In genomic region chr2:148876589-148877402, GRCh38 we compare ENCODE assay signal across 8 cellular contexts. TPM values are rescaled to one million over a fixed set of nuclear protein-coding genes. Genes with fewer than 3 reads are reported as not detected.
DNase-seq lines count a peak whose midpoint lies in the region; ATAC-seq, FAIRE-seq and TF ChIP-seq lines count a peak whose summit lies in the region.

No MANE protein-coding gene starts in this region.

- 19 to 28% (median 24%) methylated on average over 33 to 34 of the region's 34 CpGs for WGBS in ovary, 3 donors

- H3K9me3 ChIP-seq in ovary, result no peaks in the 10 kb centered on the region

- peaks cover 2% of the 10 kb centered on the region for H3K36me3 Mint-ChIP-seq in activated CD8-positive, alpha-beta T cell treated with anti-CD3 and anti-CD28 coated beads, Interleukin-2, amount 10 ng/mL, durations not matched to agents 7 days and 5 days (ENCODE audit: low read depth)

- no peaks in the 10 kb centered on the region for H3K27me3 ChIP-seq in ovary

- POLR2A ChIA-PET in activated CD8-positive, alpha-beta T cell treated with anti-CD3 and anti-CD28 coated beads, Interleukin-2, amount 10 ng/mL, durations not matched to agents 7 days and 5 days (lab: Charles Lee), result no interaction called here

- H3K9me3 Mint-ChIP-seq in activated CD8-positive, alpha-beta T cell treated with anti-CD3 and anti-CD28 coated beads, Interleukin-2, amount 10 ng/mL, durations not matched to agents 7 days and 5 days (ENCODE audit: insufficient read depth), result no peaks in the 10 kb centered on the region

- no peaks in the 10 kb centered on the region for H3K36me3 ChIP-seq in ovary

- peak overlapping the region; percentile 77 for H3K4me3 Mint-ChIP-seq in activated CD8-positive, alpha-beta T cell treated with anti-CD3 and anti-CD28 coated beads, Interleukin-2, amount 10 ng/mL, durations not matched to agents 7 days and 5 days

- intact Hi-C loops in ovary (cut with DNase I), result loop anchor here in 1 of 4 donors (5.0 kb wide), 1 partner anchor 281 kb away; no protein-coding TSS in a partner anchor

- CTCF ChIA-PET in activated CD8-positive, alpha-beta T cell treated with anti-CD3 and anti-CD28 coated beads, Interleukin-2, amount 10 ng/mL, durations not matched to agents 7 days and 5 days (lab: Charles Lee), result no interaction called here

- DNase-seq in GM12892 (ENCODE audit: insufficient read length) (peak; percentile 15), NCI-H2029 (lab: John Stamatoyannopoulos, UW) (peak; percentile 76), epithelial cell of proximal tubule (ENCODE audit: low read depth) (no peak), ovary (peak in 3 of 5 donors; percentile 19 to 46 (median 20)), omental fat pad (ENCODE audit: low spot score) (no peak), SKM-1 treated with dmso at 0.1 percent for 144 hours (lab: John Stamatoyannopoulos, UW; ENCODE audit: unreplicated experiment) (no peak)
- DNase-seq in activated CD8-positive, alpha-beta T cell treated with anti-CD3 and anti-CD28 coated beads, Interleukin-2, amount 10 ng/mL, durations not matched to agents 7 days and 5 days, result peak; percentile 63

- TF ChIP-seq CTCF in epithelial cell of proximal tubule (conservative IDR thresholded peaks at IDR 0.05; ENCODE audit: low read depth, low read length), result no peak
- no peak for TF ChIP-seq CTCF in ovary (IDR thresholded peaks at IDR 0.05)
- no peak for TF ChIP-seq CTCF in omental fat pad (IDR thresholded peaks at IDR 0.05)

- peak; percentile 13 for ATAC-seq in activated CD8-positive, alpha-beta T cell treated with anti-CD3 and anti-CD28 coated beads, Interleukin-2, amount 10 ng/mL, durations not matched to agents 7 days and 5 days
- no peak for ATAC-seq in HG02588 (IDR thresholded peaks at IDR 0.05; ENCODE audit: unreplicated experiment)
- no peak for ATAC-seq in omental fat pad (ENCODE audit: low FRiP score)

- H3K4me3 ChIP-seq in epithelial cell of proximal tubule (ENCODE audit: low read depth, low read length), result peak overlapping the region; percentile 11
- no peak overlapping the region for H3K4me3 ChIP-seq in ovary

- no peak overlapping the region for H3K27ac ChIP-seq in ovary

- peak overlapping the region; percentile 69 for H3K27ac Mint-ChIP-seq in activated CD8-positive, alpha-beta T cell treated with anti-CD3 and anti-CD28 coated beads, Interleukin-2, amount 10 ng/mL, durations not matched to agents 7 days and 5 days

- peaks cover 31% of the 10 kb centered on the region for H3K27me3 Mint-ChIP-seq in activated CD8-positive, alpha-beta T cell treated with anti-CD3 and anti-CD28 coated beads, Interleukin-2, amount 10 ng/mL, durations not matched to agents 7 days and 5 days (ENCODE audit: low read depth)

- H3K4me1 ChIP-seq in ovary (ENCODE audit: insufficient read depth), result no peaks in the 10 kb centered on the region

- TF ChIP-seq POLR2A in GM12892 (IDR thresholded peaks at IDR 0.05; ENCODE audit: low read depth, low read length) (no peak), ovary (IDR thresholded peaks at IDR 0.05) (no peak)

- no peak for FAIRE-seq in GM12892 (lab: Jason Lieb, UNC)

- no peak for TF ChIP-seq EP300 in ovary (IDR thresholded peaks at IDR 0.05)

- peaks cover 11% of the 10 kb centered on the region for H3K4me1 Mint-ChIP-seq in activated CD8-positive, alpha-beta T cell treated with anti-CD3 and anti-CD28 coated beads, Interleukin-2, amount 10 ng/mL, durations not matched to agents 7 days and 5 days (ENCODE audit: low read depth)

RNA-seq across cellular contexts. Expression of gene KIF5C, which starts 1.8 kb away (rescaled TPM):
- polyA plus RNA-seq in GM12892 (2012; ENCODE audit: missing spikeins), result 0.85 TPM
- 1 to 10 TPM; 4.4 to 6.5 TPM for total RNA-seq in activated CD8-positive, alpha-beta T cell treated with anti-CD3 and anti-CD28 coated beads, Interleukin-2, amount 10 ng/mL, durations not matched to agents 7 days and 5 days
- total RNA-seq in epithelial cell of proximal tubule (4.7 and 6.9 TPM in 2 replicates), ovary (10 to 100 TPM in 1 of 7 donors, 1 to 10 TPM in 5, under 1 TPM in 1; 0.73 to 18.7 (median 4.3) TPM), omental fat pad (1 to 10 TPM in 3 of 4 donors, under 1 TPM in 1; 0.88 to 4.5 (median 2.4) TPM)
- 1 to 10 TPM; 1.2 to 3.3 TPM for polyA plus RNA-seq in ovary

Comparison
In these comparisons a context has a peak if more than half of its experiments do, and no peak if none do; other contexts are left out.
1. DNase-seq: peak in GM12892 (single experiment), NCI-H2029 (single experiment), activated CD8-positive, alpha-beta T cell treated with anti-CD3 and anti-CD28 coated beads, Interleukin-2, amount 10 ng/mL, durations not matched to agents 7 days and 5 days (single experiment) and ovary (3 of 5); none in epithelial cell of proximal tubule (single experiment), omental fat pad (single experiment) and SKM-1 treated with dmso at 0.1 percent for 144 hours (single experiment).